Comparison of ENCODE assay signal across 10 cellular contexts in the genomic region with DNA sequence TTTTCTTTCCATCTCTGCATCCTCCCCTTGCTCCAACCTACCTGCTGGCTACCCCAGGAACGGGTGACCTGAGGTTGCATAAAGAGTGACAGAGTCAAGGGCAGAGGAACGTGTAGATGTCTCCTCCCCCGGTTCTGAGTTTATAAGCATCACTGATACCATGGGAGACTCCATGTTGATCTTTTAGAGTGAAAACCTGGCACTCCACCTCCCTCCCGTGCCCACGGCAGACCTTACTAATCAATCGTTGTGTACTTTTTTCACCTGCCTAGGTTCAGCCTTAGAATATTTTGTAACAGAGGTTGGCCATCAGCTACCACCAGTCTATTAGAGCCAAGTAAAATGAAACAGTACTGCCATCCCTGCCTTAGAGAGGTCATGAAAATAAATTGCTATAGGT. TPM values are rescaled to one million over a fixed set of nuclear protein-coding genes. Genes with fewer than 3 reads are reported as not detected.
"Had no signal": no experiment of that assay in that cellular context is flagged by ENCODE, and none has a peak within 500 bp of the region (broad histone marks: within the 10 kb centered on the region; RNA-seq: fewer than 3 reads in every experiment).

No MANE protein-coding gene starts in this region.

- ATAC-seq: GM23338, HepG2 had no signal

- H3K4me3 ChIP-seq: GM23338 had no signal

- H3K27ac Mint-ChIP-seq: GM23338, H9, HFFc6, IgD-negative memory B cell had no signal

- H3K4me2 ChIP-seq: GM23338 had no signal

- DNase-seq: H9, HCEC 1CT, HFFc6, KBM-7 had no signal

- H3K4me1 Mint-ChIP-seq: IgD-negative memory B cell had no signal

- H3K27ac ChIP-seq: HL-60 had no signal

- H3K9me3 Mint-ChIP-seq: HFFc6 had no signal

- H3K4me3 Mint-ChIP-seq: GM23338, H9, HFFc6, IgD-negative memory B cell had no signal

- H3K36me3 Mint-ChIP-seq: IgD-negative memory B cell had no signal

- H2AFZ ChIP-seq: GM23338 had no signal

RNA-seq across cellular contexts. Expression of a gene that starts 24.6 kb away (rescaled TPM):
- total RNA-seq: GM23338, H1, H9, HepG2, HFFc6, HT1080 had no signal
- polyA plus RNA-seq: GM23338, H1, HepG2, IgD-negative memory B cell had no signal
